In the genomic region with DNA sequence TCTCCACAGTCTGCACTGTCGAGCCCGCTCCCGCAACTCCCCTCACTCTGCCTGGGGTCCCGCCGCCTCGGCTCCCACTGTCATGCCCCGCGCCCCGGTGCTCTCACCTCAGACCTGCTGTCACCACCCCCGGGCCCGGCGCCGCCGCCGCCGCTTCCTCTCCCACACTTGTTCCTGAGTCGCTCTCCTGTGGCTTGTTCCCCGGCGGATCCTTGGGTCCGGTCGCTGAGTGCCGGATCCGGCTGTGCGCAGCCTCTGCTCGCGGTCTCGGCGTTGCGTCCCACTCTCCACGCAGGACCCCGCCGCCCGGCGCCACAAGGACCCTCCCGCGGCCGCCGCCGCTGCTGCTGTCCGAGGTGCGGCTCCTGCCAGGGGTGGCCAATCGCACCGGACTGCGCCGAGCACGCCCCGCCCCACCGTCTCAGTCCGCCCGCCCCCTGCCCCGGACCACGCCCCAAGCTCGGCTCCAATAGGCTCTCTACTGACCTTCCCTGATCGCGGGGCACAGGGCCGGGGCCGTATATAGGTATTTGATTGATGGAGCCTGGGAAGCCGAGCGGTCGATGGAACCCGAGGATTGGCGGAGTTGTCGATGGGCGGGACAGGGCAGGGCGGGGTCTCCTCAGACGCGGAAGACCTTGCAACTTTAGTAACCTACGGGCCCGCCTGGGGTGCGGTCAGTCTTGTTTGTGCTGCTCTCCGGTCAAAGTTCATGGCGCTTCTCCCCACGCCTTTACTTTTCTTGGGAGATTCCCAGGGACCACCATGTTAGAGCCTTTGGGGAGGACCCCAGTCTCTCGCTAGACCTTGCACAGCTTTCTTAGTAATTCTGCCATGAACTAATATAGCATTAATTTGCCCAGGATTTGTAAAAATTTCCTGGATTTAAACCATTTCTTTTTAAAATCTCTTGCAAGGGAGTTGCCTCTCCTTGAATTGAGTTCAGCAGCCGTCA, we compare ENCODE assay signal across 8 cellular contexts.
A peak's percentile ranks its signal among the peaks of the same experiment; 100 is the strongest.
DNase-seq lines count a peak whose midpoint lies in the region; ATAC-seq and TF ChIP-seq lines count a peak whose summit lies in the region.

Gene TAOK3 (minus strand): TSS at position 367 of the 955 bp plus-strand sequence. CDS start 117,340 bp downstream, outside the sequence.

- peak; percentile 78 for ATAC-seq in GM19025 (IDR thresholded peaks at IDR 0.05; ENCODE audit: low read depth, unreplicated experiment)
- ATAC-seq in HG03342 (IDR thresholded peaks at IDR 0.05; ENCODE audit: unreplicated experiment): peak; percentile 68
- ATAC-seq in central memory CD8-positive, alpha-beta T cell (replicated peaks; ENCODE audit: extremely low read depth, poor library complexity, severe bottlenecking): peak; percentile 90

- no peaks in the 10 kb centered on the region for H3K27me3 Mint-ChIP-seq in central memory CD8-positive, alpha-beta T cell

- H3K4me1 Mint-ChIP-seq in central memory CD8-positive, alpha-beta T cell: peaks cover 43% of the 10 kb centered on the region

- H3K27ac Mint-ChIP-seq in central memory CD8-positive, alpha-beta T cell (ENCODE audit: low read depth): peak within 1 kb of the TSS; percentile 90

- DNase-seq in AG09309 (ENCODE audit: low read depth) (peak; percentile 96), NCI-H446 (lab: John Stamatoyannopoulos, UW) (peak; percentile 92 to 97), iris pigment epithelial cell (ENCODE audit: low read depth) (peak; percentile 99)
- DNase-seq in activated CD4-positive, CD25-positive, alpha-beta regulatory T cell treated with anti-CD3 and anti-CD28 coated beads, Interleukin-2, amount 50 U/mL, for 16 hours (ENCODE audit: low read depth, low spot score): peak; percentile 97
- peak; percentile 89 to 95 for DNase-seq in central memory CD8-positive, alpha-beta T cell (ENCODE audit: low spot score in 2 of 2)
- DNase-seq in stimulated activated CD4-positive, alpha-beta T cell treated with anti-CD3 and anti-CD28 coated beads, Interleukin-12 subunit alpha, Interleukin-12 subunit beta, amount 100 ng/mL, for 4 hours: peak; percentile 96

- H3K36me3 Mint-ChIP-seq in central memory CD8-positive, alpha-beta T cell (ENCODE audit: insufficient read depth): peaks cover 16% of the 10 kb centered on the region

- no peaks in the 10 kb centered on the region for H3K9me3 Mint-ChIP-seq in central memory CD8-positive, alpha-beta T cell

- TF ChIP-seq CTCF in AG09309 (IDR thresholded peaks at IDR 0.05; ENCODE audit: control insufficient read depth, insufficient read depth, low read depth, low read length, missing control alignments): no peak

- H3K4me3 ChIP-seq in AG09309 (ENCODE audit: control insufficient read depth, low read depth, low read length): peak within 1 kb of the TSS; percentile 98

- H3K4me3 Mint-ChIP-seq in central memory CD8-positive, alpha-beta T cell: peak within 1 kb of the TSS; percentile 94

Comparison
In these comparisons a context has a peak if more than half of its experiments do, and no peak if none do; other contexts are left out.
1. Peak in every context shown above with its lines: DNase-seq, ATAC-seq and H3K4me3 ChIP-seq.